Comparison of ENCODE assay signal across 6 cellular contexts in the genomic region with DNA sequence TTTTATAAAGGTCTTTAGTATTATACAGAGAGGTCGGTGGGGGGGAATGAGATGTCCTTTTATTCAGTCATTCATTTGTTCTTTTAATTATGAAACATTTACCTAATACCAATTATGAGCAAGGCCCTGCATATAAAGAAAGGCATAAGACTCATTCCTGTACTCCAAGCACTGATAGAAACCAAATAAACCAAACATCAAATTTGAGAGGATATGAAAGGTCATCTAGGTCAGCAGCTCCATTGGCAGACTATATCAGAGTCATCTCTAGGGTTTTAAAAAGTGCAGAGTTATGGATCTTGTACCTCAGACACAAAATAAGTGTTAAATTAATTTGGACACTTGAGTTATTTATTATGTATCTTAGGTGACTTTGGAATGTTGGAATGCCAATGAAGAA.
"Had no signal": no experiment of that assay in that cellular context is flagged by ENCODE, and none has a peak within 500 bp of the region (broad histone marks: within the 10 kb centered on the region; RNA-seq: fewer than 3 reads in every experiment).

No MANE protein-coding gene starts in this region.

- ATAC-seq: GM12878 had no signal

- FAIRE-seq: GM12878, GM12891, GM18507, GM19239 had no signal

- DNase-seq: GDM1, GF-D8 had no signal
